ENCODE assay signal across 8 cellular contexts in genomic region chr17:57993471-57994365, GRCh38. TPM values are rescaled to one million over a fixed set of nuclear protein-coding genes. Genes with fewer than 3 reads are reported as not detected.
DNase-seq lines count a peak whose midpoint lies in the region; ATAC-seq, FAIRE-seq and TF ChIP-seq lines count a peak whose summit lies in the region.

No MANE protein-coding gene starts in this region.

- CTCF ChIA-PET in activated CD4-positive, alpha-beta T cell treated with anti-CD3 and anti-CD28 coated beads for 36 hours (lab: Charles Lee): interaction anchor here (0.6 to 15.7 kb wide), 12 partner anchors 8 to 161 kb away, joined by 3 to 249 read pairs (median 6); partner anchors contain the start of gene MRPS23

- no peaks in the 10 kb centered on the region for H3K27me3 ChIP-seq in astrocyte (ENCODE audit: insufficient read depth, low read length)
- H3K27me3 ChIP-seq in gastrocnemius medialis: no peaks in the 10 kb centered on the region
- H3K27me3 ChIP-seq in foreskin keratinocyte: no peaks in the 10 kb centered on the region
- no peaks in the 10 kb centered on the region for H3K27me3 ChIP-seq in hepatocyte

- POLR2A ChIA-PET in activated CD4-positive, alpha-beta T cell treated with anti-CD3 and anti-CD28 coated beads for 36 hours (lab: Charles Lee): interaction anchor here (0.7 to 2.5 kb wide), 3 partner anchors 10 to 33 kb away, joined by 3 to 9 read pairs (median 4); partner anchors contain the start of gene SRSF1

- H3K9me3 ChIP-seq in astrocyte (ENCODE audit: insufficient read depth, low read depth, low read length) (no peaks in the 10 kb centered on the region), gastrocnemius medialis (no peaks in the 10 kb centered on the region), hepatocyte (ENCODE audit: low read depth) (no peaks in the 10 kb centered on the region)

- H3K27ac Mint-ChIP-seq in activated CD4-positive, alpha-beta T cell treated with anti-CD3 and anti-CD28 coated beads for 36 hours: peak overlapping the region; percentile 49
- peak overlapping the region; percentile 1 for H3K27ac Mint-ChIP-seq in astrocyte (ENCODE audit: unreplicated experiment)

- TF ChIP-seq CTCF in astrocyte (IDR thresholded peaks at IDR 0.05; ENCODE audit: insufficient read depth, low read depth, low read length): no peak
- TF ChIP-seq CTCF in gastrocnemius medialis (IDR thresholded peaks at IDR 0.05 in 4 of 5, conservative IDR thresholded peaks at IDR 0.05 in 1 of 5): no peak
- no peak for TF ChIP-seq CTCF in foreskin keratinocyte (conservative IDR thresholded peaks at IDR 0.05)
- TF ChIP-seq CTCF in hepatocyte (IDR thresholded peaks at IDR 0.05; ENCODE audit: poor library complexity): no peak

- no peak overlapping the region for H3K9ac ChIP-seq in astrocyte (ENCODE audit: low read length)

- no peak overlapping the region for H3K4me3 ChIP-seq in astrocyte (ENCODE audit: insufficient read depth, low read depth, low read length)
- no peak overlapping the region for H3K4me3 ChIP-seq in gastrocnemius medialis
- H3K4me3 ChIP-seq in hepatocyte: no peak overlapping the region

- no peaks in the 10 kb centered on the region for H3K9me2 ChIP-seq in hepatocyte (replicated peaks; ENCODE audit: insufficient read depth)

- no peak for TF ChIP-seq POLR2A in gastrocnemius medialis (IDR thresholded peaks at IDR 0.05)

- intact Hi-C loops in activated CD4-positive, alpha-beta T cell treated with anti-CD3 and anti-CD28 coated beads for 36 hours (cut with DNase I, micrococcal nuclease): loop anchor here in 1 of 2 experiments (2.0 kb wide), 1 partner anchor 101 kb away; no protein-coding TSS in a partner anchor
- intact Hi-C loops in gastrocnemius medialis (cut with DNase I; ENCODE audit: low total_unique reads): loop anchor here (10.0 kb wide), 1 partner anchor 399 kb away; no protein-coding TSS in a partner anchor
- intact Hi-C loops in posterior vena cava (cut with DNase I): loop anchor here (2.0 to 5.0 kb wide), 2 partner anchors 116 to 135 kb away; no protein-coding TSS in a partner anchor

- 53% methylated on average over 3 of the region's 3 CpGs for WGBS in hepatocyte (ENCODE audit: low lambda C conversion rate, missing lambda C conversion rate)

- H4K20me1 ChIP-seq in astrocyte (ENCODE audit: insufficient read depth, low read length) (peaks cover 14% of the 10 kb centered on the region), hepatocyte (ENCODE audit: insufficient read depth, poor library complexity, severe bottlenecking) (no peaks in the 10 kb centered on the region)

- in situ Hi-C loops in gastrocnemius medialis (cut with MboI; ENCODE audit: low sequenced_read_pairs in 4 of 4): loop anchor here in 2 of 4 donors (25.0 kb wide), 3 partner anchors 406 to 906 kb away; partner anchors contain the start of genes AKAP1 (in 1 of the 2) and MSI2 (in 1 of the 2)

- H3K36me3 Mint-ChIP-seq in activated CD4-positive, alpha-beta T cell treated with anti-CD3 and anti-CD28 coated beads for 36 hours (ENCODE audit: low read depth): peaks cover 27% of the 10 kb centered on the region
- H3K36me3 Mint-ChIP-seq in astrocyte (ENCODE audit: low read depth, unreplicated experiment): peaks cover 2% of the 10 kb centered on the region

- no peaks in the 10 kb centered on the region for H3K9me3 Mint-ChIP-seq in activated CD4-positive, alpha-beta T cell treated with anti-CD3 and anti-CD28 coated beads for 36 hours (ENCODE audit: low read depth)
- no peaks in the 10 kb centered on the region for H3K9me3 Mint-ChIP-seq in astrocyte (ENCODE audit: unreplicated experiment)

- no peak for ATAC-seq in activated CD4-positive, alpha-beta T cell treated with anti-CD3 and anti-CD28 coated beads for 36 hours
- no peak for ATAC-seq in gastrocnemius medialis
- ATAC-seq in foreskin keratinocyte: no peak

- no peak overlapping the region for H3K4me3 Mint-ChIP-seq in activated CD4-positive, alpha-beta T cell treated with anti-CD3 and anti-CD28 coated beads for 36 hours
- H3K4me3 Mint-ChIP-seq in astrocyte (ENCODE audit: unreplicated experiment): no peak overlapping the region

- H3K4me2 ChIP-seq in astrocyte (ENCODE audit: low read length) (no peak overlapping the region), hepatocyte (no peak overlapping the region)

- H3K79me2 ChIP-seq in astrocyte (ENCODE audit: insufficient read depth, low read length) (peaks cover 7% of the 10 kb centered on the region), hepatocyte (peaks cover 12% of the 10 kb centered on the region)

- no peak overlapping the region for H3K27ac ChIP-seq in astrocyte (ENCODE audit: low read depth, low read length)
- H3K27ac ChIP-seq in gastrocnemius medialis: peak overlapping the region; percentile 79 to 99 (median 98)
- H3K27ac ChIP-seq in foreskin keratinocyte: no peak overlapping the region
- H3K27ac ChIP-seq in hepatocyte: no peak overlapping the region

- no peaks in the 10 kb centered on the region for H3K27me3 Mint-ChIP-seq in activated CD4-positive, alpha-beta T cell treated with anti-CD3 and anti-CD28 coated beads for 36 hours
- H3K27me3 Mint-ChIP-seq in astrocyte (ENCODE audit: low read depth, unreplicated experiment): no peaks in the 10 kb centered on the region

- peaks cover 10% of the 10 kb centered on the region for H3K36me3 ChIP-seq in astrocyte (ENCODE audit: insufficient read depth, low read length)
- peaks cover 0 to 10% of the 10 kb centered on the region in 2 donors for H3K36me3 ChIP-seq in gastrocnemius medialis
- H3K36me3 ChIP-seq in hepatocyte (replicated peaks; ENCODE audit: insufficient read depth, low read depth): no peaks in the 10 kb centered on the region

- peaks cover 61% of the 10 kb centered on the region for H3K4me1 Mint-ChIP-seq in activated CD4-positive, alpha-beta T cell treated with anti-CD3 and anti-CD28 coated beads for 36 hours
- H3K4me1 Mint-ChIP-seq in astrocyte (ENCODE audit: low read depth, unreplicated experiment): peaks cover 39% of the 10 kb centered on the region

- FAIRE-seq in astrocyte (lab: Jason Lieb, UNC): no peak

- H2AFZ ChIP-seq in astrocyte (ENCODE audit: low read depth, low read length) (no peak overlapping the region), hepatocyte (no peak overlapping the region)

- H3K4me1 ChIP-seq in astrocyte (ENCODE audit: insufficient read depth, low read length) (peaks cover 5% of the 10 kb centered on the region), gastrocnemius medialis (peaks cover 66 to 73% of the 10 kb centered on the region in 2 donors), foreskin keratinocyte (no peaks in the 10 kb centered on the region), hepatocyte (ENCODE audit: insufficient read depth) (peaks cover 11% of the 10 kb centered on the region)

- no peak for DNase-seq in activated CD4-positive, alpha-beta T cell treated with anti-CD3 and anti-CD28 coated beads for 36 hours
- no peak for DNase-seq in activated CD4-positive, alpha-beta T cell treated with anti-CD3 and anti-CD28 coated beads for 4 hours
- DNase-seq in NCI-H2196 treated with DMSO at 0.1 percent for 48 hours (lab: John Stamatoyannopoulos, UW; ENCODE audit: unreplicated experiment): peak; percentile 61
- DNase-seq in astrocyte (ENCODE audit: low read depth): no peak
- no peak for DNase-seq in gastrocnemius medialis
- no peak for DNase-seq in posterior vena cava (ENCODE audit: low spot score)
- no peak for DNase-seq in foreskin keratinocyte
- DNase-seq in hepatocyte (ENCODE audit: low spot score): no peak

RNA-seq across cellular contexts. Expression of gene VEZF1, which starts 5.7 kb away (rescaled TPM):
- 10 to 100 TPM; 21.3 to 26.3 TPM for total RNA-seq in activated CD4-positive, alpha-beta T cell treated with anti-CD3 and anti-CD28 coated beads for 36 hours
- total RNA-seq in astrocyte: 42.0 and 50.9 TPM in 2 replicates
- 100 to 1,000 TPM in 3 of 4 donors, 10 to 100 TPM in 1; 99.9 to 137 (median 106) TPM for total RNA-seq in gastrocnemius medialis
- 10 to 100 TPM; 56.1 to 61.8 TPM for total RNA-seq in posterior vena cava
- total RNA-seq in foreskin keratinocyte: 40.2 and 42.4 TPM in 2 replicates
- 9.6 and 12.2 TPM in 2 replicates for polyA plus RNA-seq in foreskin keratinocyte
- total RNA-seq in hepatocyte: 56.0 and 57.3 TPM in 2 replicates
- polyA plus RNA-seq in hepatocyte: 19.1 and 20.9 TPM in 2 replicates

RNA-seq across cellular contexts. Expression of gene SRSF1, which starts 13.3 kb away (rescaled TPM):
- 100 to 1,000 TPM; 271 to 368 TPM for total RNA-seq in activated CD4-positive, alpha-beta T cell treated with anti-CD3 and anti-CD28 coated beads for 36 hours
- total RNA-seq in astrocyte (170 and 196 TPM in 2 replicates), gastrocnemius medialis (10 to 100 TPM; 69.4 to 85.4 (median 82.2) TPM), posterior vena cava (100 to 1,000 TPM; 120 to 152 TPM), foreskin keratinocyte (284 and 328 TPM in 2 replicates), hepatocyte (175 and 189 TPM in 2 replicates)
- polyA plus RNA-seq in foreskin keratinocyte (98.9 and 134 TPM in 2 replicates), hepatocyte (98.3 and 107 TPM in 2 replicates)

RNA-seq across cellular contexts. Expression of gene CUEDC1, which starts 38.5 kb away (rescaled TPM):
- total RNA-seq in activated CD4-positive, alpha-beta T cell treated with anti-CD3 and anti-CD28 coated beads for 36 hours: under 1 TPM in 1 of 2 experiments, not detected in 1; 0.14 TPM
- total RNA-seq in astrocyte (37.4 and 43.7 TPM in 2 replicates), gastrocnemius medialis (10 to 100 TPM; 31.2 to 43.9 (median 34.3) TPM), posterior vena cava (10 to 100 TPM; 42.3 to 43.6 TPM), foreskin keratinocyte (11.6 and 13.1 TPM in 2 replicates), hepatocyte (9.3 and 11.6 TPM in 2 replicates)
- polyA plus RNA-seq in foreskin keratinocyte (16.6 TPM in 2 replicates), hepatocyte (23.3 and 27.4 TPM in 2 replicates)

Comparison
In these comparisons a context has a peak if more than half of its experiments do, and no peak if none do; other contexts are left out.
1. H3K27ac ChIP-seq: peak in gastrocnemius medialis (4 of 4); none in astrocyte (single experiment), foreskin keratinocyte (single experiment) and hepatocyte (single experiment).